8 cellular contexts compared by ENCODE assay signal in the genomic region with DNA sequence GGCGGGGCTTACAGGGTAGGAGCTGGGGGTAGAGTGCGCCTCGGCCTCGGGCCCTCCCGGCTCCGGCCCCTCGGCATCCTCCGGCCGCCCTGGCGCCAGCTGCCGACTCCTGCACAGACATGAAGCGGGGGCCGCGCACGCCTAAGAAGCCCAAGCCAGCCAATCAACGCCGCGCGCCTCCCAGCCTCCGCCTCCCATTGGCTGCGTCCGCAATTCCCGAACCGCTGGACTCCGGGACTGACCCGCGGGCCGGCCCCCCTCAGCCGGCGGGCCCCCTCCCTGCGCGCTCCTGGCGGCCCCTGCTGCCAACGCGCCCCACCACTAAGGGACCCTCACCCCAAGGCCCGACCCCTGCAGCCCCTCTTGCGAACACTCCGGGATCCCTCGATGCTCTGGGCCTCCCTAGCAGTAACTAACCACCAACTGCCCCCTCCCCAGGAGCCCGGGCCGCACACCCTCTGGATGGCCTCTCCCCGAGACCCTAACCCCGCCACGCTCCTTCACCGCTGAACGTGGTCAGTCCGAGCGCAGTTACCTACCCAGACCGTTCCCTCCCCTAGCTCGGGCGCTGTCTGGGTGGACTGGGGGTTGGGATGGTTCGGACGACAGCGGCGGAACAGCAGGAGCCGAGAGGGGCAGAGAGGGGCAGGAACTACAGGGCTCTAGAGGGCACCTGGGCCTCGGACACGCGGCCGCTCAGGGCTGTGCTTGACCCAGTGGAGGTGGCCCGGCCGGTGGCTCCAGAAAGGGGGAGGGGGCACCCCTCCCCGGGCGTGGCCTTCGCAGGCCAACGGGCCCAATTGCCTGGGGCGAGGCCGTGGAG. TPM values are rescaled to one million over a fixed set of nuclear protein-coding genes. Genes with fewer than 3 reads are reported as not detected.
DNase-seq lines count a peak whose midpoint lies in the region; ATAC-seq and TF ChIP-seq lines count a peak whose summit lies in the region.

No MANE protein-coding gene starts in this region.

- ATAC-seq in sciatic nerve: peak; percentile 73
- ATAC-seq in HG02973 (IDR thresholded peaks at IDR 0.05; ENCODE audit: unreplicated experiment): no peak
- no peak for ATAC-seq in GM21723 (IDR thresholded peaks at IDR 0.05; ENCODE audit: unreplicated experiment)

- peak overlapping the region; percentile 71 to 88 for H3K4me3 ChIP-seq in cardiac fibroblast (replicated peaks in 1 of 2; ENCODE audit: low read depth in 2 of 2, low read length in 2 of 2)

- TF ChIP-seq CTCF in cardiac fibroblast (IDR thresholded peaks at IDR 0.05; ENCODE audit: low read depth, low read length): no peak

- DNase-seq in Daoy (ENCODE audit: low read depth) (peak; percentile 95), HuH-7 (ENCODE audit: low spot score) (peak; percentile 100), RPMI8226 (peak; percentile 30), cardiac fibroblast (ENCODE audit: low read depth in 2 of 2) (peak; percentile 92 to 93), iPS-NIHi7 (ENCODE audit: extremely low spot score) (peak; percentile 86), sciatic nerve (ENCODE audit: low spot score) (peak; percentile 80)

- intact Hi-C loops in sciatic nerve (cut with DNase I): no loop called here

RNA-seq across cellular contexts. Expression of a gene that starts 5.0 kb away (rescaled TPM):
- total RNA-seq in Daoy (2014; rRNA removed; shearing (Covaris generic)): 7.5 and 12.2 TPM in 2 replicates
- total RNA-seq in sciatic nerve: 23.5 TPM

RNA-seq across cellular contexts. Expression of a gene that starts 21.3 kb away (rescaled TPM):
- total RNA-seq in Daoy (2014; rRNA removed; shearing (Covaris generic)): not detected in 2 replicates
- total RNA-seq in sciatic nerve: not detected

Comparison
In these comparisons a context has a peak if more than half of its experiments do, and no peak if none do; other contexts are left out.
1. DNase-seq: peak in every context shown above with its lines; median percentile 100 in HuH-7; 95 in Daoy; 92 in cardiac fibroblast; 86 in iPS-NIHi7; 80 in sciatic nerve; 30 in RPMI8226.